In genomic region chr2:9656270-9656766, GRCh38 we compare ENCODE assay signal across 8 cellular contexts. TPM values are rescaled to one million over a fixed set of nuclear protein-coding genes. Genes with fewer than 3 reads are reported as not detected.
DNase-seq lines count a peak whose midpoint lies in the region; ATAC-seq and TF ChIP-seq lines count a peak whose summit lies in the region.

No MANE protein-coding gene starts in this region.

- no peaks in the 10 kb centered on the region; the same call in 1 of the 2 replicates for H3K36me3 Mint-ChIP-seq in WTC11
- H3K36me3 Mint-ChIP-seq in nephron progenitor cell (ENCODE audit: low read depth), result no peaks in the 10 kb centered on the region

- H3K4me1 Mint-ChIP-seq in WTC11 (peaks cover 3% of the 10 kb centered on the region; the same call in 1 of the 2 replicates), nephron progenitor cell (peaks cover 54% of the 10 kb centered on the region)

- H3K9me3 Mint-ChIP-seq in WTC11 (peaks cover 8% of the 10 kb centered on the region), nephron progenitor cell (no peaks in the 10 kb centered on the region)

- TF ChIP-seq CTCF in WTC11 (IDR thresholded peaks at IDR 0.05) (no peak), nephron progenitor cell (IDR thresholded peaks at IDR 0.05) (no peak)

- H3K27me3 Mint-ChIP-seq in WTC11 (ENCODE audit: low read depth), result no peaks in the 10 kb centered on the region; the same call in 1 of the 2 replicates
- H3K27me3 Mint-ChIP-seq in nephron progenitor cell (ENCODE audit: low read depth, poor library complexity), result peaks cover 41% of the 10 kb centered on the region

- ATAC-seq in GM19395 (IDR thresholded peaks at IDR 0.05; ENCODE audit: unreplicated experiment), result peak; percentile 89
- ATAC-seq in HG03432 (IDR thresholded peaks at IDR 0.05; ENCODE audit: unreplicated experiment), result peak; percentile 89
- ATAC-seq in WTC11, result peak; percentile 50; the same call in 1 of the 2 replicates

- in situ Hi-C loops in ACHN (cut with HindIII; ENCODE audit: low pct_ligation_motif_present, low pct_unique_long_range_greater_than_20kb, low sequenced_read_pairs), result no loop called here

- CTCF ChIA-PET in WTC11 (lab: Charles Lee), result no interaction called here

- DNase-seq in ACHN, result peak; percentile 79
- no peak for DNase-seq in WTC11 (ENCODE audit: low spot score)
- peak; percentile 16 for DNase-seq in effector CD4-positive, alpha-beta T cell
- peak; percentile 76 for DNase-seq in stimulated activated CD4-positive, alpha-beta T cell treated with anti-CD3 and anti-CD28 coated beads, Interleukin-4, amount 100 ng/mL, for 24 hours
- no peak for DNase-seq in NCI-H2171 treated with DMSO at 0.1 percent for 48 hours (lab: John Stamatoyannopoulos, UW)
- DNase-seq in nephron progenitor cell, result no peak

- H3K4me3 Mint-ChIP-seq in WTC11 (no peak overlapping the region), nephron progenitor cell (no peak overlapping the region)

- H3K27ac Mint-ChIP-seq in WTC11, result no peak overlapping the region
- no peak overlapping the region for H3K27ac Mint-ChIP-seq in nephron progenitor cell

- POLR2A ChIA-PET in WTC11 (lab: Charles Lee), result no interaction called here

TF ChIP-seq in WTC11, 78 proteins besides CTCF, POLR2A, EP300 and RAD21:
- TF ChIP-seq ATF2 (CRISPR knock-in tag; IDR thresholded peaks at IDR 0.05; ENCODE audit: borderline replicate concordance, low read depth) (no peak), PREB (CRISPR knock-in tag; IDR thresholded peaks at IDR 0.05; ENCODE audit: borderline replicate concordance) (no peak), SOX15 (CRISPR knock-in tag; IDR thresholded peaks at IDR 0.05) (no peak), ZNF317 (CRISPR knock-in tag; IDR thresholded peaks at IDR 0.05; ENCODE audit: borderline replicate concordance, low read depth) (no peak), ZBTB21 (CRISPR knock-in tag; IDR thresholded peaks at IDR 0.05; ENCODE audit: borderline replicate concordance) (no peak), USF1 (CRISPR knock-in tag; IDR thresholded peaks at IDR 0.05) (no peak), ZBTB43 (CRISPR knock-in tag; IDR thresholded peaks at IDR 0.05) (no peak), IRF2 (CRISPR knock-in tag; IDR thresholded peaks at IDR 0.05; ENCODE audit: borderline replicate concordance, low read depth) (no peak), MLX (CRISPR knock-in tag; IDR thresholded peaks at IDR 0.05) (no peak)

RNA-seq across cellular contexts. Expression of gene YWHAQ, which starts 25.5 kb away (rescaled TPM):
- 394 to 395 TPM (median 395 TPM) in 3 replicates for total RNA-seq in WTC11 (2021)

Comparison
In these comparisons a context has a peak if more than half of its experiments do, and no peak if none do; other contexts are left out.
1. DNase-seq: peak in ACHN (single experiment), effector CD4-positive, alpha-beta T cell (single experiment) and stimulated activated CD4-positive, alpha-beta T cell treated with anti-CD3 and anti-CD28 coated beads, Interleukin-4, amount 100 ng/mL, for 24 hours (single experiment); none in WTC11 (single experiment), NCI-H2171 treated with DMSO at 0.1 percent for 48 hours (single experiment) and nephron progenitor cell (single experiment).
2. Peak in every context shown above with its lines, with median percentiles within 50 percentile points of each other: ATAC-seq.